8 cellular contexts compared by ENCODE assay signal in the genomic region with DNA sequence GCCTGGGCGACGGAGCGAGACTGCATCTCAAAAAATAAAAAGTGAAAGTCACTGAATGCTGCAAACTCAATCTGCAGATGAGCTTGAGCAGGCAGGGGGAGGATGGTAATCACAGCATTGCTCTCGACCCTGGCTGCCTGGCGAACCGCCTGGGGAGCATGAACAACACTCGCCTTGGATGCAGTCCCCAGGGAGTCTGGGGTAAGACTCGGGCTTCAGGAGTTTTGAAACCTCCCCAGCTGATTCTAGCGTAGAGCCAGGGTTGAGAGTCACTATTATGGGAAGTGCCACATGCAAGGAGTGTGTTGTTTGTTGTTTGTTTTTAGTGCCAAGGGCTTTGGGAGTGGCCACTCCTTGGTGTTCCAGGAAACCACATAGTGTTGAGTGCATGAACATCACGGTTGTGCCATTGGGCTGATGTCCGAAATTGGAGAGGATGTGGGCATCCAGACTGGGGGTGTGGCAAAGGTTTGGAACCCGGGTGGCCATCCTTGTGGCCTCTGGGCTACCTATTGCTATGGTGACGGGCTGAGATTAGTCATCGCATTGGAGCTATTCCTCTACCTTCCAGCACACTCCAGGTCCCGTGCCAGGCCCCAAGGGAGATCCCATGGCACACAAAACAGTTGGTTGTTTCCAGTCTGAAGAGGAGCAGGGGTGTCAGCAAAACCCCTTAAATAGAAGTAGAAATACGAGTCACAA.
DNase-seq lines count a peak whose midpoint lies in the region; ATAC-seq, FAIRE-seq and TF ChIP-seq lines count a peak whose summit lies in the region.

No MANE protein-coding gene starts in this region.

- peaks cover 4% of the 10 kb centered on the region for H3K27me3 Mint-ChIP-seq in CD4-positive, CD25-positive, alpha-beta regulatory T cell
- H3K27me3 Mint-ChIP-seq in effector memory CD8-positive, alpha-beta T cell = no peaks in the 10 kb centered on the region

- no peak for FAIRE-seq in HTR-8/SVneo (lab: Jason Lieb, UNC)

- peaks cover 15% of the 10 kb centered on the region for H3K36me3 Mint-ChIP-seq in CD4-positive, CD25-positive, alpha-beta regulatory T cell
- H3K36me3 Mint-ChIP-seq in effector memory CD8-positive, alpha-beta T cell (ENCODE audit: insufficient read depth) = peaks cover 26% of the 10 kb centered on the region

- H3K27me3 ChIP-seq in CD4-positive, CD25-positive, alpha-beta regulatory T cell (ENCODE audit: control insufficient read depth, insufficient read depth, low read length) = no peaks in the 10 kb centered on the region

- H3K9me3 Mint-ChIP-seq in CD4-positive, CD25-positive, alpha-beta regulatory T cell = no peaks in the 10 kb centered on the region
- no peaks in the 10 kb centered on the region for H3K9me3 Mint-ChIP-seq in effector memory CD8-positive, alpha-beta T cell

- ATAC-seq in CD4-positive, CD25-positive, alpha-beta regulatory T cell (ENCODE audit: low read depth in 2 of 2) = no peak
- ATAC-seq in effector memory CD8-positive, alpha-beta T cell (replicated peaks) = no peak
- ATAC-seq in omental fat pad (ENCODE audit: low FRiP score) = peak; percentile 39
- no peak for ATAC-seq in HG03460 (IDR thresholded peaks at IDR 0.05; ENCODE audit: unreplicated experiment)
- ATAC-seq in GM18517 (IDR thresholded peaks at IDR 0.05; ENCODE audit: unreplicated experiment) = no peak

- H3K4me1 ChIP-seq in CD4-positive, CD25-positive, alpha-beta regulatory T cell (ENCODE audit: control insufficient read depth, insufficient read depth, low read length, poor library complexity, severe bottlenecking) = no peaks in the 10 kb centered on the region

- H3K4me3 ChIP-seq in CD4-positive, CD25-positive, alpha-beta regulatory T cell (ENCODE audit: low read depth, low read length) = no peak overlapping the region

- H3K4me3 Mint-ChIP-seq in CD4-positive, CD25-positive, alpha-beta regulatory T cell = no peak overlapping the region
- H3K4me3 Mint-ChIP-seq in effector memory CD8-positive, alpha-beta T cell = no peak overlapping the region

- H3K27ac Mint-ChIP-seq in CD4-positive, CD25-positive, alpha-beta regulatory T cell = peak overlapping the region; percentile 29 to 77 (median 43)
- H3K27ac Mint-ChIP-seq in effector memory CD8-positive, alpha-beta T cell = peak overlapping the region; percentile 46 to 62

- H3K27ac ChIP-seq in CD4-positive, CD25-positive, alpha-beta regulatory T cell (ENCODE audit: insufficient read depth, low read length, poor library complexity, severe bottlenecking) = no peak overlapping the region

- TF ChIP-seq CTCF in omental fat pad (IDR thresholded peaks at IDR 0.05) = no peak

- H3K36me3 ChIP-seq in CD4-positive, CD25-positive, alpha-beta regulatory T cell (ENCODE audit: control insufficient read depth, insufficient read depth, low read length) = peaks cover 38% of the 10 kb centered on the region

- peaks cover 0 to 11% (median under 1%) of the 10 kb centered on the region in 4 donors for H3K4me1 Mint-ChIP-seq in CD4-positive, CD25-positive, alpha-beta regulatory T cell
- H3K4me1 Mint-ChIP-seq in effector memory CD8-positive, alpha-beta T cell (ENCODE audit: low read depth in 2 of 2) = peaks cover 6 to 8% of the 10 kb centered on the region in 2 donors

- no peaks in the 10 kb centered on the region for H3K9me3 ChIP-seq in CD4-positive, CD25-positive, alpha-beta regulatory T cell (ENCODE audit: control insufficient read depth in 2 of 2, low read length in 2 of 2)

- no peak for DNase-seq in CD4-positive, CD25-positive, alpha-beta regulatory T cell
- DNase-seq in NAMALWA (ENCODE audit: low spot score) (peak; percentile 49), omental fat pad (ENCODE audit: low spot score) (no peak), HTR-8/SVneo (ENCODE audit: insufficient read length, low spot score) (no peak), DMS53 (lab: John Stamatoyannopoulos, UW) (no peak)
- no peak for DNase-seq in effector memory CD8-positive, alpha-beta T cell
